In genomic region chr12:51346581-51346980, GRCh38 we compare ENCODE assay signal across 22 cellular contexts. TPM values are rescaled to one million over a fixed set of nuclear protein-coding genes. Genes with fewer than 3 reads are reported as not detected.
A peak's percentile ranks its signal among the peaks of the same experiment; 100 is the strongest.
DNase-seq lines count a peak whose midpoint lies in the region; ATAC-seq and TF ChIP-seq lines count a peak whose summit lies in the region.
"Had no signal": no experiment of that assay in that cellular context is flagged by ENCODE, and none has a peak within 500 bp of the region (broad histone marks: within the 10 kb centered on the region; RNA-seq: fewer than 3 reads in every experiment).

Gene CELA1, minus strand, starts transcription at chr12:51346679. Its CDS starts 41 bp downstream, at chr12:51346638.

- no peak within 1 kb of the TSS for H3K4me3 ChIP-seq in lower lobe of right lung
- H3K4me3 ChIP-seq: GM12878 had no signal

- POLR2A ChIA-PET in WTC11 (lab: Charles Lee) = no interaction called here

- peak within 1 kb of the TSS; percentile 74 for H3K27ac Mint-ChIP-seq in activated naive CD4-positive, alpha-beta T cell treated with anti-CD3 and anti-CD28 coated beads, Interleukin-2, amount 50 U/mL, for 24 hours
- no peak within 1 kb of the TSS for H3K27ac Mint-ChIP-seq in activated naive CD4-positive, alpha-beta T cell treated with anti-CD3 and anti-CD28 coated beads, Interleukin-2, amount 50 U/mL, for 72 hours
- H3K27ac Mint-ChIP-seq in WTC11 (peak within 1 kb of the TSS; percentile 80; the same call in 1 of the 2 replicates), progenitor cell of endocrine pancreas (peak within 1 kb of the TSS; percentile 23)
- H3K27ac Mint-ChIP-seq: CD4-positive, alpha-beta T cell had no signal

- DNase-seq in activated naive CD4-positive, alpha-beta T cell treated with anti-CD3 and anti-CD28 coated beads, Interleukin-2, amount 50 U/mL, for 72 hours (ENCODE audit: low spot score in 2 of 2) = no peak
- DNase-seq in WTC11 (ENCODE audit: low spot score) (no peak), fibroblast of peridontal ligament (ENCODE audit: extremely low read depth) (peak; percentile 64), progenitor cell of endocrine pancreas (ENCODE audit: low spot score, unreplicated experiment) (no peak), lower lobe of right lung (no peak), NCI-H2107 (lab: John Stamatoyannopoulos, UW) (no peak)
- DNase-seq: 8988T; CD4-positive, alpha-beta T cell; DMS153; GF-D8; KG1; NCI-H1105 treated with DMSO at 0.1 percent for 48 hours; NCI-H1694; NCI-H2227 treated with DMSO at 0.1 percent for 48 hours; NCI-H510A treated with DMSO at 0.1 percent for 48 hours; NCI-H774; PC-3 had no signal

- H3K4me1 Mint-ChIP-seq in activated naive CD4-positive, alpha-beta T cell treated with anti-CD3 and anti-CD28 coated beads, Interleukin-2, amount 50 U/mL, for 24 hours = peaks cover 4% of the 10 kb centered on the region
- peaks cover 5% of the 10 kb centered on the region for H3K4me1 Mint-ChIP-seq in WTC11
- H3K4me1 Mint-ChIP-seq in progenitor cell of endocrine pancreas (ENCODE audit: low read depth) = peaks cover 3% of the 10 kb centered on the region

- H3K4me1 ChIP-seq in lower lobe of right lung = no peaks in the 10 kb centered on the region

- TF ChIP-seq CTCF in WTC11 (IDR thresholded peaks at IDR 0.05) (no peak), progenitor cell of endocrine pancreas (IDR thresholded peaks at IDR 0.05; ENCODE audit: unreplicated experiment) (no peak), lower lobe of right lung (IDR thresholded peaks at IDR 0.05) (no peak)

- H3K9me3 Mint-ChIP-seq in activated naive CD4-positive, alpha-beta T cell treated with anti-CD3 and anti-CD28 coated beads, Interleukin-2, amount 50 U/mL, for 24 hours = no peaks in the 10 kb centered on the region
- H3K9me3 Mint-ChIP-seq in activated naive CD4-positive, alpha-beta T cell treated with anti-CD3 and anti-CD28 coated beads, Interleukin-2, amount 50 U/mL, for 72 hours = no peaks in the 10 kb centered on the region
- H3K9me3 Mint-ChIP-seq in WTC11 = no peaks in the 10 kb centered on the region
- H3K9me3 Mint-ChIP-seq in progenitor cell of endocrine pancreas (ENCODE audit: low read depth) = no peaks in the 10 kb centered on the region
- H3K9me3 Mint-ChIP-seq: CD4-positive, alpha-beta T cell had no signal

- H3K36me3 ChIP-seq in lower lobe of right lung = no peaks in the 10 kb centered on the region

- no peaks in the 10 kb centered on the region for H3K27me3 ChIP-seq in lower lobe of right lung (ENCODE audit: low read depth)

- H3K27ac ChIP-seq in lower lobe of right lung = no peak within 1 kb of the TSS

- ATAC-seq in activated naive CD4-positive, alpha-beta T cell treated with anti-CD3 and anti-CD28 coated beads, Interleukin-2, amount 50 U/mL, for 72 hours = no peak
- ATAC-seq in WTC11 (no peak), lower lobe of right lung (no peak), GM19395 (IDR thresholded peaks at IDR 0.05; ENCODE audit: unreplicated experiment) (no peak)
- ATAC-seq: GM12878, PC-3 had no signal

- no peaks in the 10 kb centered on the region for H3K27me3 Mint-ChIP-seq in activated naive CD4-positive, alpha-beta T cell treated with anti-CD3 and anti-CD28 coated beads, Interleukin-2, amount 50 U/mL, for 24 hours
- H3K27me3 Mint-ChIP-seq in WTC11 (ENCODE audit: low read depth) = no peaks in the 10 kb centered on the region; the same call in 1 of the 2 replicates
- H3K27me3 Mint-ChIP-seq in progenitor cell of endocrine pancreas = no peaks in the 10 kb centered on the region
- H3K27me3 Mint-ChIP-seq: CD4-positive, alpha-beta T cell had no signal

- H3K4me3 Mint-ChIP-seq in activated naive CD4-positive, alpha-beta T cell treated with anti-CD3 and anti-CD28 coated beads, Interleukin-2, amount 50 U/mL, for 24 hours = no peak within 1 kb of the TSS
- no peak within 1 kb of the TSS for H3K4me3 Mint-ChIP-seq in WTC11
- H3K4me3 Mint-ChIP-seq in progenitor cell of endocrine pancreas (ENCODE audit: low read depth) = peak within 1 kb of the TSS; percentile 50
- H3K4me3 Mint-ChIP-seq: CD4-positive, alpha-beta T cell had no signal

- CTCF ChIA-PET in WTC11 (lab: Charles Lee) = interaction anchor here (0.5 kb wide), 1 partner anchor 74 kb away, joined by 3 read pairs; no protein-coding TSS in a partner anchor

- no peaks in the 10 kb centered on the region for H3K36me3 Mint-ChIP-seq in activated naive CD4-positive, alpha-beta T cell treated with anti-CD3 and anti-CD28 coated beads, Interleukin-2, amount 50 U/mL, for 24 hours
- no peaks in the 10 kb centered on the region for H3K36me3 Mint-ChIP-seq in activated naive CD4-positive, alpha-beta T cell treated with anti-CD3 and anti-CD28 coated beads, Interleukin-2, amount 50 U/mL, for 72 hours
- no peaks in the 10 kb centered on the region for H3K36me3 Mint-ChIP-seq in WTC11
- H3K36me3 Mint-ChIP-seq in progenitor cell of endocrine pancreas (ENCODE audit: insufficient read depth) = no peaks in the 10 kb centered on the region

- intact Hi-C loops in lower lobe of right lung (cut with DNase I) = no loop called here

- H3K9me3 ChIP-seq in lower lobe of right lung = no peaks in the 10 kb centered on the region

TF ChIP-seq in WTC11, 78 proteins besides CTCF, POLR2A, EP300 and RAD21:
- TF ChIP-seq, protein P1, sequence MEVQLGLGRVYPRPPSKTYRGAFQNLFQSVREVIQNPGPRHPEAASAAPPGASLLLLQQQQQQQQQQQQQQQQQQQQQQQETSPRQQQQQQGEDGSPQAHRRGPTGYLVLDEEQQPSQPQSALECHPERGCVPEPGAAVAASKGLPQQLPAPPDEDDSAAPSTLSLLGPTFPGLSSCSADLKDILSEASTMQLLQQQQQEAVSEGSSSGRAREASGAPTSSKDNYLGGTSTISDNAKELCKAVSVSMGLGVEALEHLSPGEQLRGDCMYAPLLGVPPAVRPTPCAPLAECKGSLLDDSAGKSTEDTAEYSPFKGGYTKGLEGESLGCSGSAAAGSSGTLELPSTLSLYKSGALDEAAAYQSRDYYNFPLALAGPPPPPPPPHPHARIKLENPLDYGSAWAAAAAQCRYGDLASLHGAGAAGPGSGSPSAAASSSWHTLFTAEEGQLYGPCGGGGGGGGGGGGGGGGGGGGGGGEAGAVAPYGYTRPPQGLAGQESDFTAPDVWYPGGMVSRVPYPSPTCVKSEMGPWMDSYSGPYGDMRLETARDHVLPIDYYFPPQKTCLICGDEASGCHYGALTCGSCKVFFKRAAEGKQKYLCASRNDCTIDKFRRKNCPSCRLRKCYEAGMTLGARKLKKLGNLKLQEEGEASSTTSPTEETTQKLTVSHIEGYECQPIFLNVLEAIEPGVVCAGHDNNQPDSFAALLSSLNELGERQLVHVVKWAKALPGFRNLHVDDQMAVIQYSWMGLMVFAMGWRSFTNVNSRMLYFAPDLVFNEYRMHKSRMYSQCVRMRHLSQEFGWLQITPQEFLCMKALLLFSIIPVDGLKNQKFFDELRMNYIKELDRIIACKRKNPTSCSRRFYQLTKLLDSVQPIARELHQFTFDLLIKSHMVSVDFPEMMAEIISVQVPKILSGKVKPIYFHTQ (CRISPR knock-in tag; IDR thresholded peaks at IDR 0.05) = no peak
TF ChIP-seq in WTC11: peak in this region for 0.

RNA-seq across cellular contexts. Expression of gene CELA1, which starts in this region (rescaled TPM):
- total RNA-seq in activated naive CD4-positive, alpha-beta T cell treated with anti-CD3 and anti-CD28 coated beads, Interleukin-2, amount 50 U/mL, for 72 hours = not detected
- total RNA-seq in WTC11 (2021) (not detected in 3 replicates), progenitor cell of endocrine pancreas (not detected in 2 replicates), lower lobe of right lung (not detected)
- total RNA-seq: Daoy, GM12878, H1, PC-3 had no signal

Comparison
In these comparisons a context has a peak if more than half of its experiments do, and no peak if none do; other contexts are left out.
1. H3K27ac Mint-ChIP-seq: peak in activated naive CD4-positive, alpha-beta T cell treated with anti-CD3 and anti-CD28 coated beads, Interleukin-2, amount 50 U/mL, for 24 hours (single experiment), WTC11 (single experiment) and progenitor cell of endocrine pancreas (single experiment); none in activated naive CD4-positive, alpha-beta T cell treated with anti-CD3 and anti-CD28 coated beads, Interleukin-2, amount 50 U/mL, for 72 hours (0 of 2).